11 cellular contexts compared by ENCODE assay signal in genomic region chr1:109909531-109909930, GRCh38. TPM values are rescaled to one million over a fixed set of nuclear protein-coding genes. Genes with fewer than 3 reads are reported as not detected.
DNase-seq lines count a peak whose midpoint lies in the region; ATAC-seq, FAIRE-seq and TF ChIP-seq lines count a peak whose summit lies in the region.
"Had no signal": no experiment of that assay in that cellular context is flagged by ENCODE, and none has a peak within 500 bp of the region (broad histone marks: within the 10 kb centered on the region; RNA-seq: fewer than 3 reads in every experiment).

No MANE protein-coding gene starts in this region.

- H3K4me1 ChIP-seq in PC-9 (replicated peaks; ENCODE audit: insufficient read depth) (peaks cover 44% of the 10 kb centered on the region), esophagus muscularis mucosa (peaks cover 46 to 56% (median 50%) of the 10 kb centered on the region in 4 donors), sigmoid colon (peaks cover 0 to 47% (median 44%) of the 10 kb centered on the region in 4 donors)

- no peak for FAIRE-seq in H54 (lab: Jason Lieb, UNC)

- intact Hi-C loops in PC-9 (cut with micrococcal nuclease; ENCODE audit: unreplicated experiment): no loop called here
- intact Hi-C loops in esophagus muscularis mucosa (cut with DNase I): no loop called here
- intact Hi-C loops in sigmoid colon (cut with DNase I): no loop called here

- POLR2A ChIA-PET in PC-9 (lab: Charles Lee; ENCODE audit: unreplicated experiment): interaction anchor here (0.5 kb wide), 1 partner anchor 120 kb away, joined by 4 read pairs; no protein-coding TSS in a partner anchor

- H3K9me3 ChIP-seq in PC-9 (ENCODE audit: insufficient read depth, low read depth): no peaks in the 10 kb centered on the region
- no peaks in the 10 kb centered on the region for H3K9me3 ChIP-seq in esophagus muscularis mucosa
- H3K9me3 ChIP-seq in sigmoid colon: no peaks in the 10 kb centered on the region
- H3K9me3 ChIP-seq: psoas muscle had no signal

- no peak overlapping the region for H2AFZ ChIP-seq in PC-9

- ATAC-seq in activated CD8-positive, alpha-beta memory T cell treated with anti-CD3 and anti-CD28 coated beads, Interleukin-2, amount 10 ng/mL, durations not matched to agents 7 days and 5 days: no peak
- ATAC-seq in HG03097 (IDR thresholded peaks at IDR 0.05; ENCODE audit: low FRiP score, unreplicated experiment) (no peak), GM18909 (IDR thresholded peaks at IDR 0.05; ENCODE audit: poor library complexity, unreplicated experiment) (no peak)

- TF ChIP-seq POLR2A in esophagus muscularis mucosa (IDR thresholded peaks at IDR 0.05; ENCODE audit: low read depth) (no peak), sigmoid colon (IDR thresholded peaks at IDR 0.05) (no peak), H54 (IDR thresholded peaks at IDR 0.05; ENCODE audit: low read depth, low read length) (no peak)

- H3K4me3 ChIP-seq in PC-9: peak overlapping the region; percentile 98
- no peak overlapping the region for H3K4me3 ChIP-seq in esophagus muscularis mucosa
- no peak overlapping the region for H3K4me3 ChIP-seq in sigmoid colon

- peaks cover 22% of the 10 kb centered on the region for H3K36me3 Mint-ChIP-seq in activated CD8-positive, alpha-beta memory T cell treated with anti-CD3 and anti-CD28 coated beads, Interleukin-2, amount 10 ng/mL, durations not matched to agents 7 days and 5 days

- CTCF ChIA-PET in activated CD8-positive, alpha-beta memory T cell treated with anti-CD3 and anti-CD28 coated beads, Interleukin-2, amount 10 ng/mL, durations not matched to agents 7 days and 5 days (lab: Charles Lee): no interaction called here
- CTCF ChIA-PET in PC-9 (lab: Charles Lee): no interaction called here

- peak overlapping the region; percentile 91 for H3K4me3 Mint-ChIP-seq in activated CD8-positive, alpha-beta memory T cell treated with anti-CD3 and anti-CD28 coated beads, Interleukin-2, amount 10 ng/mL, durations not matched to agents 7 days and 5 days

- no peaks in the 10 kb centered on the region for H3K27me3 Mint-ChIP-seq in activated CD8-positive, alpha-beta memory T cell treated with anti-CD3 and anti-CD28 coated beads, Interleukin-2, amount 10 ng/mL, durations not matched to agents 7 days and 5 days

- H3K27me3 ChIP-seq in PC-9 (ENCODE audit: insufficient read depth, low read depth) (no peaks in the 10 kb centered on the region), esophagus muscularis mucosa (no peaks in the 10 kb centered on the region), sigmoid colon (no peaks in the 10 kb centered on the region)

- H3K79me2 ChIP-seq in PC-9 (ENCODE audit: low read depth): peaks cover 42% of the 10 kb centered on the region

- DNase-seq in activated CD8-positive, alpha-beta memory T cell treated with anti-CD3 and anti-CD28 coated beads, Interleukin-2, amount 10 ng/mL, durations not matched to agents 7 days and 5 days: no peak
- DNase-seq in activated CD8-positive, alpha-beta memory T cell treated with anti-CD3 and anti-CD28 coated beads, Interleukin-2, amount 50 U/mL, for 4 hours: no peak
- DNase-seq in PC-9: no peak
- DNase-seq in esophagus muscularis mucosa (ENCODE audit: extremely low spot score): no peak
- DNase-seq in sigmoid colon: no peak
- DNase-seq in H54 (ENCODE audit: insufficient read length, low spot score): no peak
- DNase-seq: NCI-H1694, T-helper 9 cell had no signal

- WGBS in esophagus muscularis mucosa: 59% methylated on average over 3 of the region's 3 CpGs
- WGBS in sigmoid colon, 2 donors: 82 to 92% methylated on average over 3 of the region's 3 CpGs

- H3K9me3 Mint-ChIP-seq in activated CD8-positive, alpha-beta memory T cell treated with anti-CD3 and anti-CD28 coated beads, Interleukin-2, amount 10 ng/mL, durations not matched to agents 7 days and 5 days (ENCODE audit: low read depth): no peaks in the 10 kb centered on the region

- no peak for TF ChIP-seq EP300 in esophagus muscularis mucosa (IDR thresholded peaks at IDR 0.05)
- no peak for TF ChIP-seq EP300 in sigmoid colon (IDR thresholded peaks at IDR 0.05)

- peaks cover 80% of the 10 kb centered on the region for H3K4me1 Mint-ChIP-seq in activated CD8-positive, alpha-beta memory T cell treated with anti-CD3 and anti-CD28 coated beads, Interleukin-2, amount 10 ng/mL, durations not matched to agents 7 days and 5 days

- H4K20me1 ChIP-seq in PC-9 (ENCODE audit: insufficient read depth): 0 out of 2 replicates have a peak, but pooled peaks cover 12% of the 10 kb centered on the region

- peak overlapping the region; percentile 91 for H3K27ac Mint-ChIP-seq in activated CD8-positive, alpha-beta memory T cell treated with anti-CD3 and anti-CD28 coated beads, Interleukin-2, amount 10 ng/mL, durations not matched to agents 7 days and 5 days

- no peaks in the 10 kb centered on the region for H3K9me2 ChIP-seq in PC-9 (ENCODE audit: insufficient read depth)

- H3K4me2 ChIP-seq in PC-9: peak overlapping the region; percentile 98

- peaks cover 4% of the 10 kb centered on the region; the same call in 1 of the 2 replicates for H3F3A ChIP-seq in PC-9 (ENCODE audit: insufficient read depth, low read depth)

- H3K36me3 ChIP-seq in PC-9 (ENCODE audit: low read depth) (peaks cover 6% of the 10 kb centered on the region; the same call in 1 of the 2 replicates), esophagus muscularis mucosa (peaks cover 0 to 4% (median 0%) of the 10 kb centered on the region in 4 donors), sigmoid colon (no peaks in the 10 kb centered on the region)

- BruUV-seq in PC-9 (replicated peaks; lab: Mats Ljungman, UMichigan): no TSS peak

- H3K27ac ChIP-seq in PC-9 (no peak overlapping the region), esophagus muscularis mucosa (replicated peaks in 1 of 4) (peak overlapping the region; percentile 81 to 88 (median 86)), sigmoid colon (peak overlapping the region in 3 of 4 donors; percentile 78 to 89 (median 87))

- no peak for TF ChIP-seq CTCF in PC-9 (conservative IDR thresholded peaks at IDR 0.05)
- TF ChIP-seq CTCF in esophagus muscularis mucosa (IDR thresholded peaks at IDR 0.05): no peak
- TF ChIP-seq CTCF in sigmoid colon (IDR thresholded peaks at IDR 0.05): no peak

RNA-seq across cellular contexts. Expression of gene CSF1, which starts 1.1 kb away (rescaled TPM):
- total RNA-seq in activated CD8-positive, alpha-beta memory T cell treated with anti-CD3 and anti-CD28 coated beads, Interleukin-2, amount 10 ng/mL, durations not matched to agents 7 days and 5 days: 100 to 1,000 TPM in 1 of 2 experiments, 10 to 100 TPM in 1; 77.6 to 143 TPM
- total RNA-seq in PC-9 (2021): 29.8 and 35.2 TPM in 2 replicates
- 10 to 100 TPM; 27.0 to 92.6 (median 48.1) TPM for total RNA-seq in esophagus muscularis mucosa
- total RNA-seq in sigmoid colon: 100 to 1,000 TPM in 1 of 4 donors, 10 to 100 TPM in 3; 21.8 to 118 (median 47.5) TPM
- polyA plus RNA-seq in sigmoid colon: 10 to 100 TPM in 1 of 3 donors, 1 to 10 TPM in 2; 3.0 to 15.0 (median 3.7) TPM
